ENCODE assay signal across 2 cellular contexts in the genomic region with DNA sequence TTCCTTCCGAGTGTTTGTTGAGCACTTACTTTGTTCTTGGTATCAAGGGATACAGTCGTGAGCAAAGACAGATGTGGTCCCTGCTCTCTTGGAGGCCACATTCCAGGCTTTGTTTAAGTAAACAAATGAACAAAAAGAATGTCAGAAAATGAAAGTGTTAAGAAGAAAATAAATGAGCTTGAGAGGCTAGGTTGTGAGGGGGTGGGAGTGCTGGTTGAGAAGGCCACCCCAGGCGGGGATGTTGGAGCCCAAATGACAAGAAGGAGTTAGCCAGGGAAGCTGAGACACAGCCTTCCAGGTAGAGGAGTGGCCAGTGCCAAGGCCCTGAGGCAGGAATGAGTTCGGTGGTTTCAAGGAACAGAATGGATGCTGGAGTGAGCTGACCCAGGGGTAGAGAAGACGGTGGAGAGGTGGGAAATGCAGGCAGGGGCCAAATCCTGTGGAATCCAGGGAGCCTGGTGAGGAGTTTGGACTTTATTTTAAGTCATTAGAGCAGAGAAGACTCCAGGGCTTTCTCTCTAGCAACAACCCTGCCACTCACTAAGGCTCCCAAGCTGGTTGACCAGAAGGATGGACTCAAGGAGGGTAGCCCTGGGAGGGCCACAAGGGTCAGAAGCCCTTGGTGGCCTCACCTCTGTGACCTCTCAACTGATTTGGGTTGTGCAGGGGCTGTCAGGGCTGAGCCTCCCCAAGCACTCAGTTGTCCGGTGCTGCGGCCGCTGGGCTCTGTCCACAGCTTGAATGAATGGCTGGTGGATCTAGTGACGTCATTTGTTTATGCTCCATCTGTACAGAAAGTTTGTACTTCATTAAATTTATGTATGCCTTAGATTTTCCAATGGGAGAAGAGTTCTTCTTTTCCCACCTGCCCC.
A peak's percentile ranks its signal among the peaks of the same experiment; 100 is the strongest.
TF ChIP-seq lines count a peak whose summit lies in the region.

No MANE protein-coding gene starts in this region.

TF ChIP-seq in HEK293, 187 proteins besides CTCF, POLR2A, EP300 and RAD21 (continues in another document):
- no peak for TF ChIP-seq ZNF132 (tag by site-specific recombination; IDR thresholded peaks at IDR 0.05; ENCODE audit: borderline replicate concordance)
- no peak for TF ChIP-seq ZNF629 (tag by site-specific recombination; IDR thresholded peaks at IDR 0.05)
- no peak for TF ChIP-seq ZNF555 (tag by site-specific recombination; conservative IDR thresholded peaks at IDR 0.05)
- TF ChIP-seq ZXDB (tag by site-specific recombination; IDR thresholded peaks at IDR 0.05) = no peak
- TF ChIP-seq, protein P1, sequence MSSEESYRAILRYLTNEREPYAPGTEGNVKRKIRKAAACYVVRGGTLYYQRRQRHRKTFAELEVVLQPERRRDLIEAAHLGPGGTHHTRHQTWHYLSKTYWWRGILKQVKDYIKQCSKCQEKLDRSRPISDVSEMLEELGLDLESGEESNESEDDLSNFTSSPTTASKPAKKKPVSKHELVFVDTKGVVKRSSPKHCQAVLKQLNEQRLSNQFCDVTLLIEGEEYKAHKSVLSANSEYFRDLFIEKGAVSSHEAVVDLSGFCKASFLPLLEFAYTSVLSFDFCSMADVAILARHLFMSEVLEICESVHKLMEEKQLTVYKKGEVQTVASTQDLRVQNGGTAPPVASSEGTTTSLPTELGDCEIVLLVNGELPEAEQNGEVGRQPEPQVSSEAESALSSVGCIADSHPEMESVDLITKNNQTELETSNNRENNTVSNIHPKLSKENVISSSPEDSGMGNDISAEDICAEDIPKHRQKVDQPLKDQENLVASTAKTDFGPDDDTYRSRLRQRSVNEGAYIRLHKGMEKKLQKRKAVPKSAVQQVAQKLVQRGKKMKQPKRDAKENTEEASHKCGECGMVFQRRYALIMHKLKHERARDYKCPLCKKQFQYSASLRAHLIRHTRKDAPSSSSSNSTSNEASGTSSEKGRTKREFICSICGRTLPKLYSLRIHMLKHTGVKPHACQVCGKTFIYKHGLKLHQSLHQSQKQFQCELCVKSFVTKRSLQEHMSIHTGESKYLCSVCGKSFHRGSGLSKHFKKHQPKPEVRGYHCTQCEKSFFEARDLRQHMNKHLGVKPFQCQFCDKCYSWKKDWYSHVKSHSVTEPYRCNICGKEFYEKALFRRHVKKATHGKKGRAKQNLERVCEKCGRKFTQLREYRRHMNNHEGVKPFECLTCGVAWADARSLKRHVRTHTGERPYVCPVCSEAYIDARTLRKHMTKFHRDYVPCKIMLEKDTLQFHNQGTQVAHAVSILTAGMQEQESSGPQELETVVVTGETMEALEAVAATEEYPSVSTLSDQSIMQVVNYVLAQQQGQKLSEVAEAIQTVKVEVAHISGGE (tag by site-specific recombination; conservative IDR thresholded peaks at IDR 0.05; ENCODE audit: low read depth) = no peak
- TF ChIP-seq ZNF548 (tag by site-specific recombination; IDR thresholded peaks at IDR 0.05) = no peak
- peak; percentile 9; the same call in 1 of the 2 replicates for TF ChIP-seq ZNF366 (tag by site-specific recombination; conservative IDR thresholded peaks at IDR 0.05)
- TF ChIP-seq, protein P2, sequence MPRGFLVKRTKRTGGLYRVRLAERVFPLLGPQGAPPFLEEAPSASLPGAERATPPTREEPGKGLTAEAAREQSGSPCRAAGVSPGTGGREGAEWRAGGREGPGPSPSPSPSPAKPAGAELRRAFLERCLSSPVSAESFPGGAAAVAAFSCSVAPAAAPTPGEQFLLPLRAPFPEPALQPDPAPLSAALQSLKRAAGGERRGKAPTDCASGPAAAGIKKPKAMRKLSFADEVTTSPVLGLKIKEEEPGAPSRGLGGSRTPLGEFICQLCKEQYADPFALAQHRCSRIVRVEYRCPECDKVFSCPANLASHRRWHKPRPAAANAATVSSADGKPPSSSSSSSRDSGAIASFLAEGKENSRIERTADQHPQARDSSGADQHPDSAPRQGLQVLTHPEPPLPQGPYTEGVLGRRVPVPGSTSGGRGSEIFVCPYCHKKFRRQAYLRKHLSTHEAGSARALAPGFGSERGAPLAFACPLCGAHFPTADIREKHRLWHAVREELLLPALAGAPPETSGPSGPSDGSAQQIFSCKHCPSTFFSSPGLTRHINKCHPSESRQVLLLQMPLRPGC (tag by site-specific recombination; IDR thresholded peaks at IDR 0.05) = no peak
- no peak for TF ChIP-seq ZNF140 (tag by site-specific recombination; IDR thresholded peaks at IDR 0.05)
- TF ChIP-seq ZNF404 (tag by site-specific recombination; IDR thresholded peaks at IDR 0.05) = no peak
- TF ChIP-seq ZBTB48 (tag by site-specific recombination; IDR thresholded peaks at IDR 0.05) = no peak
- no peak for TF ChIP-seq ZNF133 (tag by site-specific recombination; IDR thresholded peaks at IDR 0.05)
- no peak for TF ChIP-seq ZNF354C (tag by site-specific recombination; IDR thresholded peaks at IDR 0.05; ENCODE audit: borderline replicate concordance, low read depth)
- TF ChIP-seq KLF10 (tag by site-specific recombination; IDR thresholded peaks at IDR 0.05) = no peak
- TF ChIP-seq ZEB2 (tag by site-specific recombination; IDR thresholded peaks at IDR 0.05) = no peak
- TF ChIP-seq, protein P3, sequence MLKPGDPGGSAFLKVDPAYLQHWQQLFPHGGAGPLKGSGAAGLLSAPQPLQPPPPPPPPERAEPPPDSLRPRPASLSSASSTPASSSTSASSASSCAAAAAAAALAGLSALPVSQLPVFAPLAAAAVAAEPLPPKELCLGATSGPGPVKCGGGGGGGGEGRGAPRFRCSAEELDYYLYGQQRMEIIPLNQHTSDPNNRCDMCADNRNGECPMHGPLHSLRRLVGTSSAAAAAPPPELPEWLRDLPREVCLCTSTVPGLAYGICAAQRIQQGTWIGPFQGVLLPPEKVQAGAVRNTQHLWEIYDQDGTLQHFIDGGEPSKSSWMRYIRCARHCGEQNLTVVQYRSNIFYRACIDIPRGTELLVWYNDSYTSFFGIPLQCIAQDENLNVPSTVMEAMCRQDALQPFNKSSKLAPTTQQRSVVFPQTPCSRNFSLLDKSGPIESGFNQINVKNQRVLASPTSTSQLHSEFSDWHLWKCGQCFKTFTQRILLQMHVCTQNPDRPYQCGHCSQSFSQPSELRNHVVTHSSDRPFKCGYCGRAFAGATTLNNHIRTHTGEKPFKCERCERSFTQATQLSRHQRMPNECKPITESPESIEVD (tag by site-specific recombination; IDR thresholded peaks at IDR 0.05) = no peak
- no peak for TF ChIP-seq ZNF843 (tag by site-specific recombination; IDR thresholded peaks at IDR 0.05)
- TF ChIP-seq, protein P4, sequence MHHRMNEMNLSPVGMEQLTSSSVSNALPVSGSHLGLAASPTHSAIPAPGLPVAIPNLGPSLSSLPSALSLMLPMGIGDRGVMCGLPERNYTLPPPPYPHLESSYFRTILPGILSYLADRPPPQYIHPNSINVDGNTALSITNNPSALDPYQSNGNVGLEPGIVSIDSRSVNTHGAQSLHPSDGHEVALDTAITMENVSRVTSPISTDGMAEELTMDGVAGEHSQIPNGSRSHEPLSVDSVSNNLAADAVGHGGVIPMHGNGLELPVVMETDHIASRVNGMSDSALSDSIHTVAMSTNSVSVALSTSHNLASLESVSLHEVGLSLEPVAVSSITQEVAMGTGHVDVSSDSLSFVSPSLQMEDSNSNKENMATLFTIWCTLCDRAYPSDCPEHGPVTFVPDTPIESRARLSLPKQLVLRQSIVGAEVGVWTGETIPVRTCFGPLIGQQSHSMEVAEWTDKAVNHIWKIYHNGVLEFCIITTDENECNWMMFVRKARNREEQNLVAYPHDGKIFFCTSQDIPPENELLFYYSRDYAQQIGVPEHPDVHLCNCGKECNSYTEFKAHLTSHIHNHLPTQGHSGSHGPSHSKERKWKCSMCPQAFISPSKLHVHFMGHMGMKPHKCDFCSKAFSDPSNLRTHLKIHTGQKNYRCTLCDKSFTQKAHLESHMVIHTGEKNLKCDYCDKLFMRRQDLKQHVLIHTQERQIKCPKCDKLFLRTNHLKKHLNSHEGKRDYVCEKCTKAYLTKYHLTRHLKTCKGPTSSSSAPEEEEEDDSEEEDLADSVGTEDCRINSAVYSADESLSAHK (tag by site-specific recombination; IDR thresholded peaks at IDR 0.05) = peak; percentile 37; the same call in 1 of the 2 replicates
- TF ChIP-seq ZNF624 (tag by site-specific recombination; IDR thresholded peaks at IDR 0.05) = no peak
- no peak for TF ChIP-seq YY1 (tag by site-specific recombination; IDR thresholded peaks at IDR 0.05)

TF ChIP-seq in H1, 55 proteins besides CTCF, POLR2A, EP300 and RAD21:
- TF ChIP-seq KDM1A (IDR thresholded peaks at IDR 0.05; ENCODE audit: borderline replicate concordance, low read length) (peak; percentile 76; the same call in 1 of the 2 replicates), TAF1 (IDR thresholded peaks at IDR 0.05; ENCODE audit: low read depth, low read length) (no peak), JUN (IDR thresholded peaks at IDR 0.05; ENCODE audit: low read depth, low read length) (no peak), HDAC2 (IDR thresholded peaks at IDR 0.05; ENCODE audit: borderline replicate concordance in 1 of 2, low read depth in 2 of 2, low read length in 2 of 2) (peak in 1 of 2 experiments; percentile 75; a peak in 1 of 4 replicates), TEAD4 (IDR thresholded peaks at IDR 0.05; ENCODE audit: low read depth, low read length) (peak; percentile 63; the same call in 1 of the 2 replicates)
